In genomic region chr9:125329978-125330377, GRCh38 we compare ENCODE assay signal across 14 cellular contexts.
DNase-seq lines count a peak whose midpoint lies in the region; ATAC-seq and TF ChIP-seq lines count a peak whose summit lies in the region.
"Had no signal": no experiment of that assay in that cellular context is flagged by ENCODE, and none has a peak within 500 bp of the region (broad histone marks: within the 10 kb centered on the region; RNA-seq: fewer than 3 reads in every experiment).

No MANE protein-coding gene starts in this region.

- no peaks in the 10 kb centered on the region for H3K79me2 ChIP-seq in PC-3 (ENCODE audit: low read length)

- H3K27me3 ChIP-seq in PC-3 (ENCODE audit: low read length) (no peaks in the 10 kb centered on the region), lower lobe of right lung (ENCODE audit: low read depth) (no peaks in the 10 kb centered on the region), upper lobe of right lung (no peaks in the 10 kb centered on the region)

- H3K9me3 ChIP-seq in PC-3 (ENCODE audit: low read length): no peaks in the 10 kb centered on the region
- no peaks in the 10 kb centered on the region for H3K9me3 ChIP-seq in lower lobe of right lung
- no peaks in the 10 kb centered on the region for H3K9me3 ChIP-seq in upper lobe of right lung

- H3K36me3 ChIP-seq in PC-3 (ENCODE audit: low read depth, low read length): peaks cover 12% of the 10 kb centered on the region
- peaks cover 82% of the 10 kb centered on the region for H3K36me3 ChIP-seq in lower lobe of right lung
- H3K36me3 ChIP-seq in upper lobe of right lung: peaks cover 72% of the 10 kb centered on the region

- intact Hi-C loops in PC-3 (cut with micrococcal nuclease) (loop anchor here (1.0 kb wide), 3 partner anchors 11 to 87 kb away; no protein-coding TSS in a partner anchor), lower lobe of right lung (cut with DNase I) (no loop called here), upper lobe of right lung (cut with DNase I) (no loop called here)

- CTCF ChIA-PET in PC-3 (lab: Charles Lee): interaction anchor here (0.9 kb wide), 1 partner anchor 33 kb away, joined by 3 read pairs; no protein-coding TSS in a partner anchor

- TF ChIP-seq CTCF in PC-3 (conservative IDR thresholded peaks at IDR 0.05; ENCODE audit: low read depth, low read length) (no peak), epithelial cell of esophagus (IDR thresholded peaks at IDR 0.05; ENCODE audit: insufficient read depth, low read depth, low read length, missing control alignments) (no peak), lower lobe of right lung (IDR thresholded peaks at IDR 0.05) (no peak), upper lobe of right lung (IDR thresholded peaks at IDR 0.05) (no peak)

- H3K4me3 ChIP-seq in PC-3 (ENCODE audit: low read length): peak overlapping the region; percentile 12; the same call in 1 of the 2 replicates
- H3K4me3 ChIP-seq in epithelial cell of esophagus (ENCODE audit: low read length): no peak overlapping the region
- H3K4me3 ChIP-seq in lower lobe of right lung: no peak overlapping the region
- H3K4me3 ChIP-seq in upper lobe of right lung: no peak overlapping the region

- ATAC-seq in PC-3 (peak; percentile 56), lower lobe of right lung (peak; percentile 33 to 47), upper lobe of right lung (peak; percentile 39), HG03108 (IDR thresholded peaks at IDR 0.05; ENCODE audit: unreplicated experiment) (no peak), GM21528 (IDR thresholded peaks at IDR 0.05; ENCODE audit: low FRiP score, unreplicated experiment) (no peak)

- peaks cover 6% of the 10 kb centered on the region; the same call in 1 of the 2 replicates for H4K20me1 ChIP-seq in PC-3 (ENCODE audit: low read length)

- DNase-seq in PC-3 (peak; percentile 68), epithelial cell of esophagus (ENCODE audit: low read depth) (peak; percentile 55), lower lobe of right lung (no peak), upper lobe of right lung (no peak), HUDEP-2 (lab: John Stamatoyannopoulos, UW; ENCODE audit: unreplicated experiment in 76 of 76) (no peak)
- DNase-seq: CD4-positive, alpha-beta memory T cell; H7; Karpas-422; NCI-H1417; NCI-H1930; NCI-H226; NCI-H526 had no signal

- no TSS peak for BruUV-seq in PC-3 (replicated peaks; lab: Mats Ljungman, UMichigan)

- peaks cover 13% of the 10 kb centered on the region for H3F3A ChIP-seq in PC-3 (ENCODE audit: low read length, unreplicated experiment)

- H3K27ac ChIP-seq in PC-3 (ENCODE audit: low read length): peak overlapping the region; percentile 91
- no peak overlapping the region for H3K27ac ChIP-seq in lower lobe of right lung
- H3K27ac ChIP-seq in upper lobe of right lung: peak overlapping the region; percentile 27

- POLR2A ChIA-PET in PC-3 (lab: Charles Lee; ENCODE audit: unreplicated experiment): interaction anchor here (0.6 to 0.7 kb wide), 3 partner anchors 33 to 400 kb away, joined by 3 to 12 read pairs (median 5); no protein-coding TSS in a partner anchor

- peak overlapping the region; percentile 57; the same call in 1 of the 2 replicates for H3K9ac ChIP-seq in PC-3 (ENCODE audit: low read length)

- peak overlapping the region; percentile 79 for H3K4me2 ChIP-seq in PC-3 (ENCODE audit: low read length)

- no peak overlapping the region for H2AFZ ChIP-seq in PC-3 (ENCODE audit: low read length)

- peaks cover 37% of the 10 kb centered on the region for H3K4me1 ChIP-seq in PC-3 (ENCODE audit: insufficient read depth, low read length)
- H3K4me1 ChIP-seq in lower lobe of right lung: peaks cover 11% of the 10 kb centered on the region
- H3K4me1 ChIP-seq in upper lobe of right lung: peaks cover 14% of the 10 kb centered on the region

- no peaks in the 10 kb centered on the region for H3K9me2 ChIP-seq in PC-3 (replicated peaks; ENCODE audit: low read length)

Comparison
In these comparisons a context has a peak if more than half of its experiments do, and no peak if none do; other contexts are left out.
1. ATAC-seq: peak in PC-3 (single experiment), lower lobe of right lung (2 of 2) and upper lobe of right lung (single experiment); none in HG03108 (single experiment) and GM21528 (single experiment).
2. DNase-seq: peak in PC-3 (single experiment) and epithelial cell of esophagus (single experiment); none in lower lobe of right lung (single experiment), upper lobe of right lung (single experiment) and HUDEP-2 (0 of 76).